ENCODE assay signal across 8 cellular contexts in the genomic region with DNA sequence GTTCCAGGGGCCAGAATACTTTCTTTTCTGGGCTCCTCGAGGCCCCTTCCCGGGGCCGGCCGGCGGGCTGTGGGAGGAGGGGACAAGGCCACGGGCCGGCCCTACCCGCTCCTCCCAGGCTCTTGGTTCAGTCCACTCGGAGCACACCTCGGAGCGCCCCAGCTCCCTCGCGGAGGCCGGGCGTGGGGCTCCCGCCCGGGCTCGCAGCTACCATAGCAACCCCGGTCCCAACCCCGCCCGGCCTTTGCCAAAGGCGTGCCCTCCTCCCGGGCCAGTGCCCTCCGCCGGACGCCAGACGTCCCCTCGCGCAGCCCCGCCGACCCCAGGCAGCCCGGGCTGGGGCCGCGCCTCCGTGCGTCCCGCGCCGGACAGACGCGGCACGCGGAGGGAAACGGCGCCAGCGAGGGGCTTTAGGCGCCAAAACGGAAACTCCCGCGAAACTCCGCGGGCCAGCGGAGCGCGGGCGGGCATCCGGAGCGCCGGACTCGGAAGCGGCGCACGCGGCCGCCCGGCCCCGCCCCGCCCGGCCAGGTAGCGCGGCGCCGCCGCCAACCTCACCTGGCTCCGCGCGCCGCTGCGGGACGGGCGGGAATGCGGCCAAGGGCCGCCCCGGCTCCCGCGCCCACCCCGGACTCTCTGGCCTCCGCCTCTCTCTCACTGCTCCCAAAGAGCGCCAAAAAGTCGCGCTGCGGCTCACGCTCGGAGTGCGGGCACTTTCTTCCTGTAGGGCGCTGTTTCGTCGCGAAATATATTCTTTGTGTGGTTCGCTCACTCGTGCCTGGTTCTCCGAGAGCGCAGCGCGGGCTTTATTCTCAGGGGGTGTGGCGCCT. TPM values are rescaled to one million over a fixed set of nuclear protein-coding genes. Genes with fewer than 3 reads are reported as not detected.
DNase-seq lines count a peak whose midpoint lies in the region; ATAC-seq and TF ChIP-seq lines count a peak whose summit lies in the region.

No MANE protein-coding gene starts in this region.

- H3K27ac ChIP-seq in HUES6 (ENCODE audit: low read depth, low read length) (peak overlapping the region; percentile 63; the same call in 1 of the 2 replicates), SJCRH30 (peak overlapping the region; percentile 92), heart right ventricle (peak overlapping the region in 9 of 10 donors; percentile 59 to 91 (median 79)), trophoblast cell (ENCODE audit: low read depth, low read length) (peak overlapping the region; percentile 17)

- ATAC-seq in GM21515 (IDR thresholded peaks at IDR 0.05; ENCODE audit: unreplicated experiment) (peak; percentile 65), heart right ventricle (peak; percentile 87 to 96 (median 91))

- no peak overlapping the region for H3K4ac ChIP-seq in trophoblast cell (ENCODE audit: low read depth, low read length)

- H3K9ac ChIP-seq in HUES6 (ENCODE audit: low read length), result peak overlapping the region; percentile 76
- peak overlapping the region; percentile 66 for H3K9ac ChIP-seq in trophoblast cell (ENCODE audit: low read length)

- H3K36me3 ChIP-seq in HUES6 (ENCODE audit: control insufficient read depth, insufficient read depth, low read length) (no peaks in the 10 kb centered on the region), SJCRH30 (no peaks in the 10 kb centered on the region), heart right ventricle (no peaks in the 10 kb centered on the region), trophoblast cell (ENCODE audit: control insufficient read depth in 1 of 2, insufficient read depth in 2 of 2, low read length in 2 of 2) (no peaks in the 10 kb centered on the region)

- H3K4me3 Mint-ChIP-seq in activated naive CD8-positive, alpha-beta T cell, result peak overlapping the region; percentile 93

- H3K14ac ChIP-seq in trophoblast cell (ENCODE audit: low read length), result peak overlapping the region; percentile 56

- H2AK5ac ChIP-seq in trophoblast cell (ENCODE audit: low read length), result no peak overlapping the region

- H3K18ac ChIP-seq in trophoblast cell (ENCODE audit: low read length), result peak overlapping the region; percentile 71

- H3K79me1 ChIP-seq in trophoblast cell (ENCODE audit: low read length), result peaks cover 2% of the 10 kb centered on the region

- no peaks in the 10 kb centered on the region for H3K36me3 Mint-ChIP-seq in activated naive CD8-positive, alpha-beta T cell

- peak overlapping the region; percentile 73 for H4K8ac ChIP-seq in trophoblast cell (ENCODE audit: low read depth, low read length)

- peak overlapping the region; percentile 83 for H2BK120ac ChIP-seq in trophoblast cell (ENCODE audit: insufficient read depth, low read length, poor library complexity)

- WGBS in heart right ventricle, 2 donors, result 0% methylated on average over 50 to 103 of the region's 106 CpGs
- no CpG with 5 or more reads among the region's 106 CpGs for WGBS in trophoblast cell (ENCODE audit: extremely low coverage, insufficient coverage, insufficient read length)

- H3K27me3 Mint-ChIP-seq in activated naive CD8-positive, alpha-beta T cell, result no peaks in the 10 kb centered on the region

- H3K4me3 ChIP-seq in HUES6 (ENCODE audit: low read depth, low read length) (peak overlapping the region; percentile 81), SJCRH30 (peak overlapping the region; percentile 84), heart right ventricle (peak overlapping the region; percentile 47 to 71 (median 60)), trophoblast cell (ENCODE audit: low read depth, low read length) (peak overlapping the region; percentile 80)

- peak overlapping the region; percentile 54 for H2AFZ ChIP-seq in trophoblast cell (ENCODE audit: insufficient read depth, low read length, poor library complexity)

- intact Hi-C loops in heart right ventricle (cut with DNase I), result loop anchor here in 2 of 10 donors (1.0 to 10.0 kb wide), 2 partner anchors 8 to 275 kb away; partner anchors contain the start of gene RAP2C (in 1 of the 2)

- H3K4me1 ChIP-seq in HUES6 (ENCODE audit: control insufficient read depth, insufficient read depth, low read length) (peaks cover 9% of the 10 kb centered on the region), SJCRH30 (peaks cover 5% of the 10 kb centered on the region; the same call in 1 of the 2 replicates), heart right ventricle (peaks cover 0 to 37% (median 0%) of the 10 kb centered on the region in 9 donors), trophoblast cell (ENCODE audit: control insufficient read depth in 1 of 2, insufficient read depth in 2 of 2, low read length in 2 of 2) (no peaks in the 10 kb centered on the region)

- peak overlapping the region; percentile 77 for H4K91ac ChIP-seq in trophoblast cell (ENCODE audit: low read depth, low read length)

- peak overlapping the region; percentile 34 for H2BK12ac ChIP-seq in trophoblast cell (ENCODE audit: low read length)

- H3K27ac Mint-ChIP-seq in activated naive CD8-positive, alpha-beta T cell, result peak overlapping the region; percentile 95

- H3K4me1 Mint-ChIP-seq in activated naive CD8-positive, alpha-beta T cell (ENCODE audit: low read depth), result peaks cover 52% of the 10 kb centered on the region

- peak overlapping the region; percentile 90 for H3K4me2 ChIP-seq in trophoblast cell (ENCODE audit: low read length)

- H3K9me3 ChIP-seq in HUES6 (ENCODE audit: control insufficient read depth, insufficient read depth, low read depth, low read length) (no peaks in the 10 kb centered on the region), SJCRH30 (replicated peaks) (no peaks in the 10 kb centered on the region), heart right ventricle (no peaks in the 10 kb centered on the region), trophoblast cell (ENCODE audit: insufficient read depth, low read depth, low read length) (no peaks in the 10 kb centered on the region)

- DNase-seq in DMS79 treated with DMSO at 0.1 percent for 48 hours (lab: John Stamatoyannopoulos, UW) (peak; percentile 40), SJCRH30 (peak; percentile 63 to 65), heart right ventricle (peak; percentile 12 to 66), trophoblast cell (peak; percentile 29 to 50), superior temporal gyrus (ENCODE audit: extremely low spot score) (no peak)

- H3K27me3 ChIP-seq in HUES6 (ENCODE audit: control insufficient read depth, insufficient read depth, low read length) (peaks cover 69% of the 10 kb centered on the region), SJCRH30 (no peaks in the 10 kb centered on the region), heart right ventricle (peaks cover 0 to 49% (median 0%) of the 10 kb centered on the region in 7 donors), trophoblast cell (ENCODE audit: insufficient read depth, low read length) (no peaks in the 10 kb centered on the region)

- TF ChIP-seq CTCF in heart right ventricle (IDR thresholded peaks at IDR 0.05), result no peak

- H2BK5ac ChIP-seq in trophoblast cell (ENCODE audit: low read depth, low read length, poor library complexity), result peak overlapping the region; percentile 40

- H4K12ac ChIP-seq in trophoblast cell (ENCODE audit: low read depth, low read length), result peak overlapping the region; percentile 84

- H3K23ac ChIP-seq in trophoblast cell (ENCODE audit: low read length), result no peak overlapping the region

- no peaks in the 10 kb centered on the region for H3K9me3 Mint-ChIP-seq in activated naive CD8-positive, alpha-beta T cell (ENCODE audit: low read depth)

- H3K79me2 ChIP-seq in trophoblast cell (ENCODE audit: control insufficient read depth, insufficient read depth, low read length, poor library complexity), result no peaks in the 10 kb centered on the region

RNA-seq across cellular contexts. Expression of gene MBNL3, which starts 0.6 kb away (rescaled TPM):
- total RNA-seq in SJCRH30 (2014; rRNA removed; shearing (Covaris generic)), result 23.8 and 29.9 TPM in 2 replicates
- 10 to 100 TPM in 2 of 10 donors, 1 to 10 TPM in 8; 3.1 to 41.9 (median 6.1) TPM for total RNA-seq in heart right ventricle
- 1 to 10 TPM in 1 of 2 donors, under 1 TPM in 1; 0.51 to 2.0 TPM for polyA plus RNA-seq in heart right ventricle
- polyA plus RNA-seq in trophoblast cell (2013), result 108 and 119 TPM in 2 replicates

Comparison
In these comparisons a context has a peak if more than half of its experiments do, and no peak if none do; other contexts are left out.
1. H3K27ac ChIP-seq: peak in every context shown above with its lines; median percentile 92 in SJCRH30; 79 in heart right ventricle; 63 in HUES6; 17 in trophoblast cell.